Comparison of ENCODE assay signal across 1 cellular context in genomic region chr12:51900323-51900889, GRCh38.
TF ChIP-seq lines count a peak whose summit lies in the region.

No MANE protein-coding gene starts in this region.

TF ChIP-seq in K562, 482 proteins besides CTCF, POLR2A, EP300 and RAD21:
- TF ChIP-seq HOXB6 (CRISPR knock-in tag; IDR thresholded peaks at IDR 0.05; ENCODE audit: borderline replicate concordance) (no peak), ZBTB40 (IDR thresholded peaks at IDR 0.05) (no peak), ZBTB40 (CRISPR knock-in tag; IDR thresholded peaks at IDR 0.05) (no peak), ZFX (CRISPR knock-in tag; IDR thresholded peaks at IDR 0.05) (no peak), RCOR1 (IDR thresholded peaks at IDR 0.05; ENCODE audit: borderline replicate concordance in 1 of 2, low read depth in 2 of 2, low read length in 2 of 2) (no peak), ZBTB33 (CRISPR knock-in tag; IDR thresholded peaks at IDR 0.05) (peak; percentile 81)
